In genomic region chr16:2752850-2753522, GRCh38 we compare ENCODE assay signal across 8 cellular contexts. TPM values are rescaled to one million over a fixed set of nuclear protein-coding genes. Genes with fewer than 3 reads are reported as not detected.
DNase-seq lines count a peak whose midpoint lies in the region; ATAC-seq and TF ChIP-seq lines count a peak whose summit lies in the region.

No MANE protein-coding gene starts in this region.

- H3K27ac Mint-ChIP-seq in activated T-cell treated with anti-CD3 and anti-CD28 coated beads, Interleukin-2, amount 50 U/mL, for 72 hours, result peak overlapping the region; percentile 89
- H3K27ac Mint-ChIP-seq in nephron progenitor cell, result peak overlapping the region; percentile 91

- H3K9me3 ChIP-seq in thymus (ENCODE audit: control insufficient read depth), result no peaks in the 10 kb centered on the region

- peaks cover 28% of the 10 kb centered on the region for H3K36me3 ChIP-seq in thymus (ENCODE audit: control insufficient read depth, insufficient read depth)

- H3K27me3 Mint-ChIP-seq in activated T-cell treated with anti-CD3 and anti-CD28 coated beads, Interleukin-2, amount 50 U/mL, for 72 hours (ENCODE audit: low read depth), result no peaks in the 10 kb centered on the region
- peaks cover 2% of the 10 kb centered on the region for H3K27me3 Mint-ChIP-seq in nephron progenitor cell (ENCODE audit: low read depth, poor library complexity)

- H3K4me3 ChIP-seq in fibroblast of villous mesenchyme (ENCODE audit: low read depth, low read length) (peak overlapping the region; percentile 74), thymus (ENCODE audit: low read length) (peak overlapping the region; percentile 78)

- H3K4me1 Mint-ChIP-seq in activated T-cell treated with anti-CD3 and anti-CD28 coated beads, Interleukin-2, amount 50 U/mL, for 72 hours (ENCODE audit: low read depth), result peaks cover 68% of the 10 kb centered on the region
- peaks cover 61% of the 10 kb centered on the region for H3K4me1 Mint-ChIP-seq in nephron progenitor cell

- no peaks in the 10 kb centered on the region for H3K27me3 ChIP-seq in thymus (ENCODE audit: control insufficient read depth, insufficient read depth)

- peak overlapping the region; percentile 100 for H3K27ac ChIP-seq in thymus (ENCODE audit: low read depth)

- peaks cover 22% of the 10 kb centered on the region for H3K4me1 ChIP-seq in thymus (ENCODE audit: control insufficient read depth, insufficient read depth, low read length)

- H3K36me3 Mint-ChIP-seq in activated T-cell treated with anti-CD3 and anti-CD28 coated beads, Interleukin-2, amount 50 U/mL, for 72 hours (ENCODE audit: insufficient read depth in 2 of 2), result peaks cover 33 to 42% of the 10 kb centered on the region in 2 donors
- peaks cover 51% of the 10 kb centered on the region for H3K36me3 Mint-ChIP-seq in nephron progenitor cell (ENCODE audit: low read depth)

- H3K4me3 Mint-ChIP-seq in activated T-cell treated with anti-CD3 and anti-CD28 coated beads, Interleukin-2, amount 50 U/mL, for 72 hours, result peak overlapping the region; percentile 79 to 95
- peak overlapping the region; percentile 93 for H3K4me3 Mint-ChIP-seq in nephron progenitor cell

- TF ChIP-seq CTCF in fibroblast of villous mesenchyme (IDR thresholded peaks at IDR 0.05; ENCODE audit: insufficient read depth, low read depth, low read length) (no peak), nephron progenitor cell (IDR thresholded peaks at IDR 0.05) (no peak)

- ATAC-seq in GM19372 (IDR thresholded peaks at IDR 0.05; ENCODE audit: low read depth, unreplicated experiment), result peak; percentile 46
- peak; percentile 27 for ATAC-seq in HG03457 (IDR thresholded peaks at IDR 0.05; ENCODE audit: unreplicated experiment)
- ATAC-seq in activated T-cell treated with anti-CD3 and anti-CD28 coated beads, Interleukin-2, amount 50 U/mL, for 72 hours (replicated peaks in 1 of 2), result peak; percentile 48 to 53

- DNase-seq in COLO668 (lab: John Stamatoyannopoulos, UW; ENCODE audit: unreplicated experiment) (peak; percentile 93), NCI-H748 treated with DMSO at 0.1 percent for 48 hours (lab: John Stamatoyannopoulos, UW) (peak; percentile 9), fibroblast of villous mesenchyme (ENCODE audit: low read depth) (peak; percentile 79), nephron progenitor cell (peak; percentile 88)
- no peak for DNase-seq in activated T-cell treated with anti-CD3 and anti-CD28 coated beads, Interleukin-2, amount 50 U/mL, for 72 hours

- no peaks in the 10 kb centered on the region for H3K9me3 Mint-ChIP-seq in activated T-cell treated with anti-CD3 and anti-CD28 coated beads, Interleukin-2, amount 50 U/mL, for 72 hours
- peaks cover 6% of the 10 kb centered on the region for H3K9me3 Mint-ChIP-seq in nephron progenitor cell

- under 1% methylated on average over 72 of the region's 72 CpGs for WGBS in thymus

RNA-seq across cellular contexts. Expression of gene SRRM2, which starts 0.5 kb away (rescaled TPM):
- total RNA-seq in activated T-cell treated with anti-CD3 and anti-CD28 coated beads, Interleukin-2, amount 50 U/mL, for 72 hours, result 100 to 1,000 TPM; 696 to 731 TPM
- 51.9 and 62.2 TPM in 2 replicates for total RNA-seq in fibroblast of villous mesenchyme
- polyA plus RNA-seq in thymus, result 690 TPM

RNA-seq across cellular contexts. Expression of gene ELOB, which starts 24.1 kb away (rescaled TPM):
- total RNA-seq in activated T-cell treated with anti-CD3 and anti-CD28 coated beads, Interleukin-2, amount 50 U/mL, for 72 hours, result 100 to 1,000 TPM; 158 to 208 TPM
- 203 and 227 TPM in 2 replicates for total RNA-seq in fibroblast of villous mesenchyme
- polyA plus RNA-seq in thymus, result 287 TPM

RNA-seq across cellular contexts. Expression of gene PRSS27, which starts 33.0 kb away (rescaled TPM):
- total RNA-seq in activated T-cell treated with anti-CD3 and anti-CD28 coated beads, Interleukin-2, amount 50 U/mL, for 72 hours, result 1 to 10 TPM; 7.6 to 8.8 TPM
- 0.86 and 0.97 TPM in 2 replicates for total RNA-seq in fibroblast of villous mesenchyme
- 6.5 TPM for polyA plus RNA-seq in thymus

RNA-seq across cellular contexts. Expression of gene PRSS33, which starts 34.4 kb away (rescaled TPM):
- total RNA-seq in activated T-cell treated with anti-CD3 and anti-CD28 coated beads, Interleukin-2, amount 50 U/mL, for 72 hours, result under 1 TPM in 1 of 2 donors, not detected in 1; 0.46 TPM
- total RNA-seq in fibroblast of villous mesenchyme, result not detected in 2 replicates
- polyA plus RNA-seq in thymus, result 0.37 TPM

RNA-seq across cellular contexts. Expression of gene PRSS41, which starts 45.3 kb away (rescaled TPM):
- total RNA-seq in activated T-cell treated with anti-CD3 and anti-CD28 coated beads, Interleukin-2, amount 50 U/mL, for 72 hours, result under 1 TPM in 1 of 2 donors, not detected in 1; 0.29 TPM
- not detected in 2 replicates for total RNA-seq in fibroblast of villous mesenchyme
- polyA plus RNA-seq in thymus, result not detected

Comparison
In these comparisons a context has a peak if more than half of its experiments do, and no peak if none do; other contexts are left out.
1. DNase-seq: peak in COLO668 (single experiment), NCI-H748 treated with DMSO at 0.1 percent for 48 hours (single experiment), fibroblast of villous mesenchyme (single experiment) and nephron progenitor cell (single experiment); none in activated T-cell treated with anti-CD3 and anti-CD28 coated beads, Interleukin-2, amount 50 U/mL, for 72 hours (0 of 2).
2. RNA of gene SRRM2, which starts 0.5 kb away (total RNA-seq): 696 to 731 TPM in activated T-cell treated with anti-CD3 and anti-CD28 coated beads, Interleukin-2, amount 50 U/mL, for 72 hours; 51.9 to 62.2 TPM in fibroblast of villous mesenchyme; every median in the first group is over 10 times any median in the second.
3. Peak in every context shown above with its lines, with median percentiles within 50 percentile points of each other: ATAC-seq.